ENCODE assay signal across 1 cellular context in genomic region chr3:55337641-55338174, GRCh38.
TF ChIP-seq lines count a peak whose summit lies in the region.

No MANE protein-coding gene starts in this region.

TF ChIP-seq in GM23338, 12 proteins besides CTCF, POLR2A, EP300 and RAD21 (continued from another document):
- TF ChIP-seq REST (IDR thresholded peaks at IDR 0.05; ENCODE audit: unreplicated experiment) (no peak), ZNF462 (CRISPR knock-in tag; IDR thresholded peaks at IDR 0.05) (no peak), EZH2phosphoT487 (IDR thresholded peaks at IDR 0.05; ENCODE audit: unreplicated experiment) (no peak), ETS1 (IDR thresholded peaks at IDR 0.05) (no peak)
